In the genomic region with DNA sequence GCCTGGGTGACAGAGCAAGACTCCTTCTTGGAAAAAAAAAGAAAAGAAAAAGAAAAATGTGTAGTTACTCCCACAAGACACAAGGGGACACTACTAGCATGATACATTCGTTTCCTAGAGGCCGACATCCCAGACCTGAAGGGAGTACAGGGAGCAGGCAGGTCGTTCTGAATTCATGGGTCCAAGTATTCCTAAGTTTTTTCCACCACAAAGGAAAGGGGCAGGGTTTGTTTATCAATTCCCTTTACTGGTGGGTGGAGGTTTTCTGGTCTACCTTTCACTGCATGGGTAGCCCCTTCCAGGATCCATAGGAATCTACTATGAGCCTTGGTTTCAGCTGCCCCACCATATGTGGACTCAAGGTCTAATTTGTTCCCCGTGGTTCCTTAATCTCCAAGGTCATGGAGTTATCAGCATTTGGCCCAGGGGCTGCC, we compare ENCODE assay signal across 1 cellular context.
A peak's percentile ranks its signal among the peaks of the same experiment; 100 is the strongest.
TF ChIP-seq lines count a peak whose summit lies in the region.

No MANE protein-coding gene starts in this region.

TF ChIP-seq in liver, 16 proteins besides CTCF, POLR2A, EP300 and RAD21:
- TF ChIP-seq NR2F2 (IDR thresholded peaks at IDR 0.05) (no peak), RXRA (IDR thresholded peaks at IDR 0.05) (peak; percentile 12 to 14), JUND (IDR thresholded peaks at IDR 0.05) (no peak), HNF4G (IDR thresholded peaks at IDR 0.05) (no peak), MAX (IDR thresholded peaks at IDR 0.05) (no peak), GABPA (IDR thresholded peaks at IDR 0.05 in 1 of 2, conservative IDR thresholded peaks at IDR 0.05 in 1 of 2) (no peak), HNF4A (conservative IDR thresholded peaks at IDR 0.05) (peak; percentile 17 to 32)
- TF ChIP-seq, protein P1, sequence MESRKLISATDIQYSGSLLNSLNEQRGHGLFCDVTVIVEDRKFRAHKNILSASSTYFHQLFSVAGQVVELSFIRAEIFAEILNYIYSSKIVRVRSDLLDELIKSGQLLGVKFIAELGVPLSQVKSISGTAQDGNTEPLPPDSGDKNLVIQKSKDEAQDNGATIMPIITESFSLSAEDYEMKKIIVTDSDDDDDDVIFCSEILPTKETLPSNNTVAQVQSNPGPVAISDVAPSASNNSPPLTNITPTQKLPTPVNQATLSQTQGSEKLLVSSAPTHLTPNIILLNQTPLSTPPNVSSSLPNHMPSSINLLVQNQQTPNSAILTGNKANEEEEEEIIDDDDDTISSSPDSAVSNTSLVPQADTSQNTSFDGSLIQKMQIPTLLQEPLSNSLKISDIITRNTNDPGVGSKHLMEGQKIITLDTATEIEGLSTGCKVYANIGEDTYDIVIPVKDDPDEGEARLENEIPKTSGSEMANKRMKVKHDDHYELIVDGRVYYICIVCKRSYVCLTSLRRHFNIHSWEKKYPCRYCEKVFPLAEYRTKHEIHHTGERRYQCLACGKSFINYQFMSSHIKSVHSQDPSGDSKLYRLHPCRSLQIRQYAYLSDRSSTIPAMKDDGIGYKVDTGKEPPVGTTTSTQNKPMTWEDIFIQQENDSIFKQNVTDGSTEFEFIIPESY (IDR thresholded peaks at IDR 0.05) = no peak
